Comparison of ENCODE assay signal across 1 cellular context in the genomic region with DNA sequence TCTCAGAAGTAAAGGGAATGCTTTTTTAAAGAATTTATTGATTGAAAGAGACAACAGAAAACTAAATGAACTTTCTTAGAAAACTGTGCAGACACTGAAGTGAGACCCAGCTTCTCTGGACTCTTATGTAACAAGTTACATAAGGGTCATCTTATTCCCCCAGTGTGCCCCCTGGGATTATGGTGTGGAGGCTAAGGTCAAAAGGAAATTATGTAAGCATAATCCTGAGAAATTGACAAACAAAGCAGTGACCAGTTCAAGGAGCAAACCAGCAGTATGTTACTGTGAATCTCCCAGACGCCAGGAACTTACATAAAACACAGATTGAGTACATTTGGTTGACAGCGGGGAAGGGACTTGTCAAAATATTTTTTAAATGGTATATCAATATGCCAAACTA.
TF ChIP-seq lines count a peak whose summit lies in the region.

No MANE protein-coding gene starts in this region.

TF ChIP-seq in IMR-90, 13 proteins besides CTCF, POLR2A, EP300 and RAD21 (continued from another document):
- TF ChIP-seq MAFK (IDR thresholded peaks at IDR 0.05; ENCODE audit: low read depth, low read length) (no peak), CEBPB (IDR thresholded peaks at IDR 0.05; ENCODE audit: low read depth, low read length) (no peak), FOS (IDR thresholded peaks at IDR 0.05; ENCODE audit: low read depth, low read length) (no peak), CHD1 (IDR thresholded peaks at IDR 0.05; ENCODE audit: low read depth, low read length) (no peak), NFE2L2 (IDR thresholded peaks at IDR 0.05; ENCODE audit: low read depth, low read length) (no peak), BHLHE40 (IDR thresholded peaks at IDR 0.05; ENCODE audit: low read depth, low read length) (no peak), RCOR1 (IDR thresholded peaks at IDR 0.05; ENCODE audit: insufficient replicate concordance, low read length) (no peak), MXI1 (IDR thresholded peaks at IDR 0.05; ENCODE audit: borderline replicate concordance, low read depth, low read length) (no peak), RFX5 (IDR thresholded peaks at IDR 0.05; ENCODE audit: low read depth, low read length) (no peak)
- TF ChIP-seq, protein P1, sequence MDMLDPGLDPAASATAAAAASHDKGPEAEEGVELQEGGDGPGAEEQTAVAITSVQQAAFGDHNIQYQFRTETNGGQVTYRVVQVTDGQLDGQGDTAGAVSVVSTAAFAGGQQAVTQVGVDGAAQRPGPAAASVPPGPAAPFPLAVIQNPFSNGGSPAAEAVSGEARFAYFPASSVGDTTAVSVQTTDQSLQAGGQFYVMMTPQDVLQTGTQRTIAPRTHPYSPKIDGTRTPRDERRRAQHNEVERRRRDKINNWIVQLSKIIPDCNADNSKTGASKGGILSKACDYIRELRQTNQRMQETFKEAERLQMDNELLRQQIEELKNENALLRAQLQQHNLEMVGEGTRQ (IDR thresholded peaks at IDR 0.05; ENCODE audit: low read depth, low read length) = no peak
- TF ChIP-seq, protein P2, sequence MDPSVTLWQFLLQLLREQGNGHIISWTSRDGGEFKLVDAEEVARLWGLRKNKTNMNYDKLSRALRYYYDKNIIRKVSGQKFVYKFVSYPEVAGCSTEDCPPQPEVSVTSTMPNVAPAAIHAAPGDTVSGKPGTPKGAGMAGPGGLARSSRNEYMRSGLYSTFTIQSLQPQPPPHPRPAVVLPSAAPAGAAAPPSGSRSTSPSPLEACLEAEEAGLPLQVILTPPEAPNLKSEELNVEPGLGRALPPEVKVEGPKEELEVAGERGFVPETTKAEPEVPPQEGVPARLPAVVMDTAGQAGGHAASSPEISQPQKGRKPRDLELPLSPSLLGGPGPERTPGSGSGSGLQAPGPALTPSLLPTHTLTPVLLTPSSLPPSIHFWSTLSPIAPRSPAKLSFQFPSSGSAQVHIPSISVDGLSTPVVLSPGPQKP (IDR thresholded peaks at IDR 0.05; ENCODE audit: borderline replicate concordance, low read depth, low read length) = no peak
TF ChIP-seq in IMR-90: peak in this region for 0.
